In the genomic region with DNA sequence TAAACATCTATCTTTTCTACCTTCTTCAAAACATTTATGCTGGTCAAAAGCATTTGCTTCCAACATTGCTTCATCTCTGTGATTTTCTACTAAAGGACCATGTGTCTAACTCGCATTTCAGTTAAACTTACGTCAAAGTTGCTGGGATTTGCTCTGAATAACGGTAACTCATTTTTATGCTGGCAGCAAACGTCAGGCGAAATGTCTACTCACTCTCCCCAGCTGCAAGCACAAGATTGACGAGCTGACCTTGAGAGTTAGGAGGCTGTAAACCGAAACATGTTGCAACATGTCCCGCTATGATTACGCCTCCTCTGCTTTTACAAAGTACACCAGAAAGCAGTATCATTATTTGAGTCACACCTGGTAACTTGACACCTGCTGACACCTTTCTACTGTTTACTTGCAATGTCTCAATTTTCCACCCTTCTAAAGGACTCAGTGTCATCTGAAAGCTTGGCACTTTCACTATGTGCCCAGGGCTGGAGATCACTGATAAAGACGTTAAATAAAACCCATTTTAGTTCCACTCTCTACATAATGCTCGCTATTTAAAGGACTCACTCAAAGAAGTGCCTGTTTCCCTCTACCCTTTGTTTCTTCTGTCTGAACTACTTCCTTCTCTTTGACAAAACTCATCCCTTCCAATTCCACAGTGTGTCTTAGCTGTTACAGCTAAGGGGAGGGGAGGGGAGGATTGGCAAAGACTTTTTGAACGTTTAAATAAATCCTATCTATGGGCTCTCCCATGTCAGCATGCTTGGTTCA, we compare ENCODE assay signal across 1 cellular context.
A peak's percentile ranks its signal among the peaks of the same experiment; 100 is the strongest.
TF ChIP-seq lines count a peak whose summit lies in the region.

No MANE protein-coding gene starts in this region.

TF ChIP-seq in HepG2, 621 proteins besides CTCF, POLR2A, EP300 and RAD21 (continued from another document and continues in another):
- TF ChIP-seq, protein P1, sequence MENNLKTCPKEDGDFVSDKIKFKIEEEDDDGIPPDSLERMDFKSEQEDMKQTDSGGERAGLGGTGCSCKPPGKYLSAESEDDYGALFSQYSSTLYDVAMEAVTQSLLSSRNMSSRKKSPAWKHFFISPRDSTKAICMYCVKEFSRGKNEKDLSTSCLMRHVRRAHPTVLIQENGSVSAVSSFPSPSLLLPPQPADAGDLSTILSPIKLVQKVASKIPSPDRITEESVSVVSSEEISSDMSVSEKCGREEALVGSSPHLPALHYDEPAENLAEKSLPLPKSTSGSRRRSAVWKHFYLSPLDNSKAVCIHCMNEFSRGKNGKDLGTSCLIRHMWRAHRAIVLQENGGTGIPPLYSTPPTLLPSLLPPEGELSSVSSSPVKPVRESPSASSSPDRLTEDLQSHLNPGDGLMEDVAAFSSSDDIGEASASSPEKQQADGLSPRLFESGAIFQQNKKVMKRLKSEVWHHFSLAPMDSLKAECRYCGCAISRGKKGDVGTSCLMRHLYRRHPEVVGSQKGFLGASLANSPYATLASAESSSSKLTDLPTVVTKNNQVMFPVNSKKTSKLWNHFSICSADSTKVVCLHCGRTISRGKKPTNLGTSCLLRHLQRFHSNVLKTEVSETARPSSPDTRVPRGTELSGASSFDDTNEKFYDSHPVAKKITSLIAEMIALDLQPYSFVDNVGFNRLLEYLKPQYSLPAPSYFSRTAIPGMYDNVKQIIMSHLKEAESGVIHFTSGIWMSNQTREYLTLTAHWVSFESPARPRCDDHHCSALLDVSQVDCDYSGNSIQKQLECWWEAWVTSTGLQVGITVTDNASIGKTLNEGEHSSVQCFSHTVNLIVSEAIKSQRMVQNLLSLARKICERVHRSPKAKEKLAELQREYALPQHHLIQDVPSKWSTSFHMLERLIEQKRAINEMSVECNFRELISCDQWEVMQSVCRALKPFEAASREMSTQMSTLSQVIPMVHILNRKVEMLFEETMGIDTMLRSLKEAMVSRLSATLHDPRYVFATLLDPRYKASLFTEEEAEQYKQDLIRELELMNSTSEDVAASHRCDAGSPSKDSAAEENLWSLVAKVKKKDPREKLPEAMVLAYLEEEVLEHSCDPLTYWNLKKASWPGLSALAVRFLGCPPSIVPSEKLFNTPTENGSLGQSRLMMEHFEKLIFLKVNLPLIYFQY (CRISPR knock-in tag; IDR thresholded peaks at IDR 0.05; ENCODE audit: borderline replicate concordance): 0 out of 2 replicates have a peak, but pooled peaks have one; percentile 37
- TF ChIP-seq ZNF891 (CRISPR knock-in tag; IDR thresholded peaks at IDR 0.05) (no peak), ZSCAN21 (CRISPR knock-in tag; IDR thresholded peaks at IDR 0.05; ENCODE audit: borderline replicate concordance) (no peak; the same call in 1 of the 2 replicates), ZBTB43 (CRISPR knock-in tag; conservative IDR thresholded peaks at IDR 0.05) (0 out of 2 replicates have a peak, but pooled peaks have one; percentile 47), SMYD3 (CRISPR knock-in tag; IDR thresholded peaks at IDR 0.05) (no peak), SETDB1 (CRISPR knock-in tag; IDR thresholded peaks at IDR 0.05; ENCODE audit: borderline replicate concordance) (no peak), ZBTB42 (CRISPR knock-in tag; IDR thresholded peaks at IDR 0.05) (no peak), ZGPAT (CRISPR knock-in tag; IDR thresholded peaks at IDR 0.05) (peak; percentile 79), FOXJ3 (CRISPR knock-in tag; IDR thresholded peaks at IDR 0.05; ENCODE audit: borderline replicate concordance) (peak; percentile 93; the same call in 1 of the 2 replicates), ZNF614 (CRISPR knock-in tag; IDR thresholded peaks at IDR 0.05; ENCODE audit: borderline replicate concordance) (peak; percentile 45; the same call in 1 of the 2 replicates), KMT2B (CRISPR knock-in tag; IDR thresholded peaks at IDR 0.05) (peak; percentile 84), ZNF512B (CRISPR knock-in tag; IDR thresholded peaks at IDR 0.05; ENCODE audit: borderline replicate concordance) (no peak), TRIM22 (IDR thresholded peaks at IDR 0.05) (no peak), ZNF800 (CRISPR knock-in tag; IDR thresholded peaks at IDR 0.05) (peak; percentile 45; the same call in 1 of the 2 replicates), ZNF264 (CRISPR knock-in tag; IDR thresholded peaks at IDR 0.05) (peak; percentile 52; the same call in 1 of the 2 replicates), ZNF292 (CRISPR knock-in tag; IDR thresholded peaks at IDR 0.05; ENCODE audit: borderline replicate concordance, low read depth) (peak; percentile 82; the same call in 1 of the 2 replicates), ZNF30 (CRISPR knock-in tag; IDR thresholded peaks at IDR 0.05) (no peak), CSRNP1 (CRISPR knock-in tag; IDR thresholded peaks at IDR 0.05) (no peak), ZNF766 (CRISPR knock-in tag; IDR thresholded peaks at IDR 0.05; ENCODE audit: borderline replicate concordance) (no peak), ZNF784 (CRISPR knock-in tag; IDR thresholded peaks at IDR 0.05; ENCODE audit: borderline replicate concordance) (no peak), ZNF7 (CRISPR knock-in tag; IDR thresholded peaks at IDR 0.05) (no peak), MIER2 (CRISPR knock-in tag; IDR thresholded peaks at IDR 0.05) (no peak)
- TF ChIP-seq, protein P2, sequence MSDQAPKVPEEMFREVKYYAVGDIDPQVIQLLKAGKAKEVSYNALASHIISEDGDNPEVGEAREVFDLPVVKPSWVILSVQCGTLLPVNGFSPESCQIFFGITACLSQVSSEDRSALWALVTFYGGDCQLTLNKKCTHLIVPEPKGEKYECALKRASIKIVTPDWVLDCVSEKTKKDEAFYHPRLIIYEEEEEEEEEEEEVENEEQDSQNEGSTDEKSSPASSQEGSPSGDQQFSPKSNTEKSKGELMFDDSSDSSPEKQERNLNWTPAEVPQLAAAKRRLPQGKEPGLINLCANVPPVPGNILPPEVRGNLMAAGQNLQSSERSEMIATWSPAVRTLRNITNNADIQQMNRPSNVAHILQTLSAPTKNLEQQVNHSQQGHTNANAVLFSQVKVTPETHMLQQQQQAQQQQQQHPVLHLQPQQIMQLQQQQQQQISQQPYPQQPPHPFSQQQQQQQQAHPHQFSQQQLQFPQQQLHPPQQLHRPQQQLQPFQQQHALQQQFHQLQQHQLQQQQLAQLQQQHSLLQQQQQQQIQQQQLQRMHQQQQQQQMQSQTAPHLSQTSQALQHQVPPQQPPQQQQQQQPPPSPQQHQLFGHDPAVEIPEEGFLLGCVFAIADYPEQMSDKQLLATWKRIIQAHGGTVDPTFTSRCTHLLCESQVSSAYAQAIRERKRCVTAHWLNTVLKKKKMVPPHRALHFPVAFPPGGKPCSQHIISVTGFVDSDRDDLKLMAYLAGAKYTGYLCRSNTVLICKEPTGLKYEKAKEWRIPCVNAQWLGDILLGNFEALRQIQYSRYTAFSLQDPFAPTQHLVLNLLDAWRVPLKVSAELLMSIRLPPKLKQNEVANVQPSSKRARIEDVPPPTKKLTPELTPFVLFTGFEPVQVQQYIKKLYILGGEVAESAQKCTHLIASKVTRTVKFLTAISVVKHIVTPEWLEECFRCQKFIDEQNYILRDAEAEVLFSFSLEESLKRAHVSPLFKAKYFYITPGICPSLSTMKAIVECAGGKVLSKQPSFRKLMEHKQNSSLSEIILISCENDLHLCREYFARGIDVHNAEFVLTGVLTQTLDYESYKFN (CRISPR knock-in tag; conservative IDR thresholded peaks at IDR 0.05): peak; percentile 71
